8 cellular contexts compared by ENCODE assay signal in the genomic region with DNA sequence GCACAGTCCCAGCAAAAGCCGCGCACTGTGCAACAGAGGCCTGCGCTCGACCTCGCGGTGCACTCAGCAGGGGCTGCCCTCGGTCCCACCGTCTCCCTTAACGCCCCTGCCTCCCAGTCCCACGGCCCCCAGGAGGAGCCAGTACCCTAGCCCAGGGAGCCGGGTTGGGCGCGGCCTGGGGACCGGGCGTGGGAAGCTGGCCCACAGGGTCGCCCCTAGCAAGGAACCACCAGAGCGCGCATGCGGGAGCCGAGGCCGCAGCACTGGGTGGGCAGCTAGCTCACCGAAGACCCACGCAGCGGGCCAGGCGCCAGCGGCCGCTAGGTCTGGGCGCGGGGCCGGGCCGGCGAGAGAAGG. TPM values are rescaled to one million over a fixed set of nuclear protein-coding genes. Genes with fewer than 3 reads are reported as not detected.
DNase-seq lines count a peak whose midpoint lies in the region; ATAC-seq, FAIRE-seq and TF ChIP-seq lines count a peak whose summit lies in the region.

No MANE protein-coding gene starts in this region.

- H3K79me2 ChIP-seq in astrocyte (ENCODE audit: insufficient read depth, low read length), result no peaks in the 10 kb centered on the region

- no peaks in the 10 kb centered on the region for H3K9me3 ChIP-seq in astrocyte (ENCODE audit: insufficient read depth, low read depth, low read length)

- H3K9ac ChIP-seq in astrocyte (ENCODE audit: low read length), result peak overlapping the region; percentile 74

- no peaks in the 10 kb centered on the region for H3K36me3 ChIP-seq in astrocyte (ENCODE audit: insufficient read depth, low read length)

- FAIRE-seq in astrocyte (lab: Jason Lieb, UNC), result no peak

- H3K27me3 ChIP-seq in astrocyte (ENCODE audit: insufficient read depth, low read length), result no peaks in the 10 kb centered on the region

- H3K4me2 ChIP-seq in astrocyte (ENCODE audit: low read length), result peak overlapping the region; percentile 90

- no peak overlapping the region for H3K27ac Mint-ChIP-seq in activated T-cell treated with anti-CD3 and anti-CD28 coated beads, Interleukin-2, amount 50 U/mL, for 72 hours
- no peak overlapping the region for H3K27ac Mint-ChIP-seq in astrocyte (ENCODE audit: unreplicated experiment)

- H3K27ac ChIP-seq in astrocyte (ENCODE audit: low read depth, low read length) (no peak overlapping the region), substantia nigra (ENCODE audit: low read depth, low read length, poor library complexity, severe bottlenecking) (peak overlapping the region; percentile 53)

- no peak for TF ChIP-seq CTCF in astrocyte (IDR thresholded peaks at IDR 0.05; ENCODE audit: insufficient read depth, low read depth, low read length)

- peak overlapping the region; percentile 63 for H3K4me3 ChIP-seq in astrocyte (ENCODE audit: insufficient read depth, low read depth, low read length)

- H3K4me1 Mint-ChIP-seq in activated T-cell treated with anti-CD3 and anti-CD28 coated beads, Interleukin-2, amount 50 U/mL, for 72 hours (ENCODE audit: low read depth), result peaks cover 7% of the 10 kb centered on the region
- no peaks in the 10 kb centered on the region for H3K4me1 Mint-ChIP-seq in astrocyte (ENCODE audit: low read depth, unreplicated experiment)

- H3K36me3 Mint-ChIP-seq in activated T-cell treated with anti-CD3 and anti-CD28 coated beads, Interleukin-2, amount 50 U/mL, for 72 hours (ENCODE audit: insufficient read depth in 2 of 2), result no peaks in the 10 kb centered on the region
- H3K36me3 Mint-ChIP-seq in astrocyte (ENCODE audit: low read depth, unreplicated experiment), result no peaks in the 10 kb centered on the region

- H3K27me3 Mint-ChIP-seq in activated T-cell treated with anti-CD3 and anti-CD28 coated beads, Interleukin-2, amount 50 U/mL, for 72 hours (ENCODE audit: low read depth), result no peaks in the 10 kb centered on the region
- H3K27me3 Mint-ChIP-seq in astrocyte (ENCODE audit: low read depth, unreplicated experiment), result no peaks in the 10 kb centered on the region

- H3K4me3 Mint-ChIP-seq in activated T-cell treated with anti-CD3 and anti-CD28 coated beads, Interleukin-2, amount 50 U/mL, for 72 hours, result peak overlapping the region; percentile 58
- peak overlapping the region; percentile 43 for H3K4me3 Mint-ChIP-seq in astrocyte (ENCODE audit: unreplicated experiment)

- peaks cover 5% of the 10 kb centered on the region for H3K4me1 ChIP-seq in astrocyte (ENCODE audit: insufficient read depth, low read length)

- DNase-seq in activated T-cell treated with anti-CD3 and anti-CD28 coated beads, Interleukin-2, amount 50 U/mL, for 72 hours, result no peak
- DNase-seq in activated T-cell treated with anti-CD3 and anti-CD28 coated beads for 4 hours, result no peak
- peak; percentile 2 for DNase-seq in astrocyte (ENCODE audit: low read depth)
- DNase-seq in left kidney (ENCODE audit: low read depth, low spot score), result peak; percentile 74
- DNase-seq in substantia nigra (lab: John Stamatoyannopoulos, UW), result peak in 1 of 49 donors; percentile 61
- no peak for DNase-seq in SHP77 (lab: John Stamatoyannopoulos, UW)
- no peak for DNase-seq in effector CD4-positive, alpha-beta T cell
- DNase-seq in glomerular visceral epithelial cell (ENCODE audit: extremely low spot score), result no peak

- H3K9me3 Mint-ChIP-seq in activated T-cell treated with anti-CD3 and anti-CD28 coated beads, Interleukin-2, amount 50 U/mL, for 72 hours, result no peaks in the 10 kb centered on the region
- H3K9me3 Mint-ChIP-seq in astrocyte (ENCODE audit: unreplicated experiment), result peaks cover 6% of the 10 kb centered on the region

- no peaks in the 10 kb centered on the region for H4K20me1 ChIP-seq in astrocyte (ENCODE audit: insufficient read depth, low read length)

- peak overlapping the region; percentile 91 for H2AFZ ChIP-seq in astrocyte (ENCODE audit: low read depth, low read length)

- ATAC-seq in activated T-cell treated with anti-CD3 and anti-CD28 coated beads, Interleukin-2, amount 50 U/mL, for 72 hours (replicated peaks in 1 of 2), result no peak

RNA-seq across cellular contexts. Expression of a gene that starts 21.6 kb away (rescaled TPM):
- total RNA-seq in activated T-cell treated with anti-CD3 and anti-CD28 coated beads, Interleukin-2, amount 50 U/mL, for 72 hours, result 10 to 100 TPM; 13.0 to 15.1 TPM
- 4.7 and 5.4 TPM in 2 replicates for total RNA-seq in astrocyte

Comparison
In these comparisons a context has a peak if more than half of its experiments do, and no peak if none do; other contexts are left out.
1. DNase-seq: peak in astrocyte (single experiment) and left kidney (single experiment); none in activated T-cell treated with anti-CD3 and anti-CD28 coated beads, Interleukin-2, amount 50 U/mL, for 72 hours (0 of 2), activated T-cell treated with anti-CD3 and anti-CD28 coated beads for 4 hours (single experiment), SHP77 (0 of 2), effector CD4-positive, alpha-beta T cell (single experiment) and glomerular visceral epithelial cell (single experiment).